ENCODE assay signal across 1 cellular context in genomic region chr19:47049307-47049700, GRCh38.
TF ChIP-seq lines count a peak whose summit lies in the region.

No MANE protein-coding gene starts in this region.

TF ChIP-seq in GM12878, 131 proteins besides CTCF, POLR2A, EP300 and RAD21 (continued from another document):
- no peak for TF ChIP-seq ZBTB11 (CRISPR knock-in tag; IDR thresholded peaks at IDR 0.05)
- TF ChIP-seq RUNX3 (IDR thresholded peaks at IDR 0.05; ENCODE audit: low read length), result no peak
- no peak for TF ChIP-seq IKZF1 (conservative IDR thresholded peaks at IDR 0.05)
- TF ChIP-seq CREB1 (IDR thresholded peaks at IDR 0.05; ENCODE audit: low read depth), result no peak
- TF ChIP-seq SREBF1 (IDR thresholded peaks at IDR 0.05; ENCODE audit: low read length), result no peak
- TF ChIP-seq POLR2AphosphoS5 (IDR thresholded peaks at IDR 0.05; ENCODE audit: low read length), result no peak
- no peak for TF ChIP-seq FOXK2 (IDR thresholded peaks at IDR 0.05)
- TF ChIP-seq CBFB (IDR thresholded peaks at IDR 0.05; ENCODE audit: low read depth), result no peak
- TF ChIP-seq TCF7 (IDR thresholded peaks at IDR 0.05; ENCODE audit: borderline replicate concordance), result no peak
- no peak for TF ChIP-seq CEBPZ (IDR thresholded peaks at IDR 0.05; ENCODE audit: low read depth, low read length)
- no peak for TF ChIP-seq MEF2B (IDR thresholded peaks at IDR 0.05; ENCODE audit: partially characterized antibody, poor library complexity, severe bottlenecking)
- no peak for TF ChIP-seq USF1 (IDR thresholded peaks at IDR 0.05; ENCODE audit: borderline replicate concordance, extremely low read length, insufficient read depth, low read depth, low read length)
- no peak for TF ChIP-seq BMI1 (IDR thresholded peaks at IDR 0.05; ENCODE audit: borderline replicate concordance)
